Comparison of ENCODE assay signal across 20 cellular contexts in the genomic region with DNA sequence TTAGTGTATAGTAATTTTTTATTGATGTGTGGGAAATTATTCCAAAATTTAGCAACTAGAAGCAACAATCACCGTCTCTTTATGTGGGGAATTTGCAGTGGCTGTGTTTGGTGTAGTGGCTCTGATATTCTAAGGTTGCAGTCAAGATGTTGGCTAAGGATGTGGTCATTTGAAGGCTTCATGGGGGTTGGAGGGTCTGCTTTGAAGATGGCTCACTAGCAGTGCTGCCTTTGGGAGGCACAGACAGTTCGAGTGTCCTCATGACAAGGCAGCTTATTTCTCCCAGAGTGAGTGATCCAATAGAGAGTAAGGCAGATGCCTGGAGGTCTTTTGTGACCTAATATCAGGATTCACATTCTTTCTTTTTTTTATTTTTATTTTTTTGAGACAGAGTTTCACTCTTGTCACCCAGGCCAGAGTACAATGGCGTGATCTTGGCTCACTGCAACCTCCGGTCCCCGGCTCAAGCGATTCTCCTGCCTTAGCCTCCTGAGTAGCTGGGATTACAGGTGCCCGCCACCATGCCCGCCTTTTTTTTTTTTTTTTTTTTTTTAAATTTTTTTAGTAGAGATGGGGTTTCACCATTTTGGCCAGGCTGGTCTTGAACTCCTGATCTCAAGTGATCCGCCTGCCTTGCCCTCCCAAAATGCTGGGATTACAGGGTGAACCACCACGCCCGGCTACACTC.
"Had no signal": no experiment of that assay in that cellular context is flagged by ENCODE, and none has a peak within 500 bp of the region (broad histone marks: within the 10 kb centered on the region; RNA-seq: fewer than 3 reads in every experiment).

No MANE protein-coding gene starts in this region.

- H3K9me3 ChIP-seq: ascending aorta, breast epithelium, sigmoid colon, upper lobe of right lung had no signal

- ATAC-seq: left lobe of liver; natural killer cell treated with Interleukin-12 subunit alpha and Interleukin-12 subunit beta and Interleukin-15 and Interleukin-18, amount 100 ng/mL, for 72 hours; stimulated activated memory B cell treated with anti-CD40 and anti-IgM and Interleukin-4, amounts not matched to agents 10 μg/mL and 1 μg/mL and 100 μg/mL, for 72 hours; upper lobe of right lung had no signal

- H3K4me3 Mint-ChIP-seq: activated naive CD4-positive, alpha-beta T cell treated with anti-CD3 and anti-CD28 coated beads for 36 hours; mesothelial cell of epicardium; natural killer cell treated with Interleukin-12 subunit alpha and Interleukin-12 subunit beta and Interleukin-15 and Interleukin-18, amount 100 ng/mL, for 72 hours; stimulated activated memory B cell treated with anti-CD40 and anti-IgM and Interleukin-4, amounts not matched to agents 10 μg/mL and 1 μg/mL and 100 μg/mL, for 72 hours had no signal

- H3K4me1 ChIP-seq: ascending aorta, breast epithelium, sigmoid colon, upper lobe of right lung had no signal

- H3K4me3 ChIP-seq: ascending aorta, breast epithelium, lung, sigmoid colon, upper lobe of right lung had no signal

- DNase-seq: activated CD4-positive, alpha-beta T cell treated with anti-CD3 and anti-CD28 coated beads for 1 hour; activated naive CD4-positive, alpha-beta T cell treated with anti-CD3 and anti-CD28 coated beads for 36 hours; cerebellar nuclear complex; cortex of kidney; head of caudate nucleus; kidney; nucleus accumbens; posterior cingulate gyrus; sigmoid colon; stimulated activated CD4-positive, alpha-beta T cell treated with anti-CD3 and anti-CD28 coated beads, Interleukin-4, amount 100 ng/mL, for 24 hours; SW 1271; T-helper 9 cell; upper lobe of right lung had no signal

- H3K9me3 Mint-ChIP-seq: activated naive CD4-positive, alpha-beta T cell treated with anti-CD3 and anti-CD28 coated beads for 36 hours; mesothelial cell of epicardium; natural killer cell treated with Interleukin-12 subunit alpha and Interleukin-12 subunit beta and Interleukin-15 and Interleukin-18, amount 100 ng/mL, for 72 hours; stimulated activated memory B cell treated with anti-CD40 and anti-IgM and Interleukin-4, amounts not matched to agents 10 μg/mL and 1 μg/mL and 100 μg/mL, for 72 hours had no signal

- H3K4me1 Mint-ChIP-seq: mesothelial cell of epicardium; stimulated activated memory B cell treated with anti-CD40 and anti-IgM and Interleukin-4, amounts not matched to agents 10 μg/mL and 1 μg/mL and 100 μg/mL, for 72 hours had no signal

- H3K27ac ChIP-seq: ascending aorta, breast epithelium, sigmoid colon, upper lobe of right lung had no signal

- H3K27ac Mint-ChIP-seq: activated naive CD4-positive, alpha-beta T cell treated with anti-CD3 and anti-CD28 coated beads for 36 hours; mesothelial cell of epicardium; natural killer cell treated with Interleukin-12 subunit alpha and Interleukin-12 subunit beta and Interleukin-15 and Interleukin-18, amount 100 ng/mL, for 72 hours; stimulated activated memory B cell treated with anti-CD40 and anti-IgM and Interleukin-4, amounts not matched to agents 10 μg/mL and 1 μg/mL and 100 μg/mL, for 72 hours had no signal

- H3K27me3 Mint-ChIP-seq: natural killer cell treated with Interleukin-12 subunit alpha and Interleukin-12 subunit beta and Interleukin-15 and Interleukin-18, amount 100 ng/mL, for 72 hours; stimulated activated memory B cell treated with anti-CD40 and anti-IgM and Interleukin-4, amounts not matched to agents 10 μg/mL and 1 μg/mL and 100 μg/mL, for 72 hours had no signal
